Comparison of ENCODE assay signal across 14 cellular contexts in the genomic region with DNA sequence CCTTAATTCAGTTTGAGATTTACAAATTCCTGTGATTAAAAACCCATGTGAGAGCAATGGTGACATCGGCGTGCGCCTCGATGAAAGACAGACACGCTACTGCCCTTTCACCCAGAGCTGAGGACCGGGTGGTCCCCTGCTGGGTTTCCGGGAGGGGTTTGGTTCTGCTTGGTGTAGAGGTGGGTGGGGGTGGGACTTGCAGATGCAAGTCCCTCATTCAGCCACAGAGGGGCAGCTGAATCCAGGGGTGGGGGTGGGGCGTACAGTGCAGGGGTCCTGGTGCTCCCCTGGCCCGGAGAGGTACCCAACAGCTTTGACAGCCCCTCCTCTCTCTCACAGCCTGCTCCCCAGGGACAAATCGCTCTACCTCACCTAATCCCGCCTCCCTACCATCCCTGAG.
DNase-seq lines count a peak whose midpoint lies in the region; ATAC-seq and TF ChIP-seq lines count a peak whose summit lies in the region.
"Had no signal": no experiment of that assay in that cellular context is flagged by ENCODE, and none has a peak within 500 bp of the region (broad histone marks: within the 10 kb centered on the region; RNA-seq: fewer than 3 reads in every experiment).

No MANE protein-coding gene starts in this region.

- no peak overlapping the region for H3K4me3 ChIP-seq in sigmoid colon
- H3K4me3 ChIP-seq: ascending aorta, psoas muscle, vagina had no signal

- H3K27ac ChIP-seq in sigmoid colon: no peak overlapping the region
- H3K27ac ChIP-seq: ascending aorta, psoas muscle, vagina had no signal

- TF ChIP-seq EP300 in sigmoid colon (IDR thresholded peaks at IDR 0.05): no peak

- H3K4me1 ChIP-seq in sigmoid colon: no peaks in the 10 kb centered on the region
- H3K4me1 ChIP-seq: ascending aorta, psoas muscle, vagina had no signal

- peak; percentile 34; the same call in 2 of the 3 replicates for TF ChIP-seq CTCF in GM12872 (IDR thresholded peaks at IDR 0.05; ENCODE audit: insufficient read depth, low read depth, low read length)
- no peak for TF ChIP-seq CTCF in sigmoid colon (IDR thresholded peaks at IDR 0.05)

- intact Hi-C loops in sigmoid colon (cut with DNase I): no loop called here

- H3K4me3 Mint-ChIP-seq in activated CD8-positive, alpha-beta memory T cell treated with anti-CD3 and anti-CD28 coated beads, Interleukin-2, amount 10 ng/mL, durations not matched to agents 7 days and 5 days: no peak overlapping the region
- H3K4me3 Mint-ChIP-seq in activated CD8-positive, alpha-beta T cell treated with anti-CD3 and anti-CD28 coated beads, Interleukin-2, amount 10 ng/mL, durations not matched to agents 7 days and 5 days: peak overlapping the region; percentile 72
- peak overlapping the region; percentile 74 to 95 (median 90) for H3K4me3 Mint-ChIP-seq in naive thymus-derived CD8-positive, alpha-beta T cell

- H3K27me3 Mint-ChIP-seq in activated CD8-positive, alpha-beta memory T cell treated with anti-CD3 and anti-CD28 coated beads, Interleukin-2, amount 10 ng/mL, durations not matched to agents 7 days and 5 days: peaks cover 35% of the 10 kb centered on the region
- peaks cover 23% of the 10 kb centered on the region for H3K27me3 Mint-ChIP-seq in activated CD8-positive, alpha-beta T cell treated with anti-CD3 and anti-CD28 coated beads, Interleukin-2, amount 10 ng/mL, durations not matched to agents 7 days and 5 days (ENCODE audit: low read depth)
- peaks cover 0 to 2% (median 0%) of the 10 kb centered on the region in 5 donors for H3K27me3 Mint-ChIP-seq in naive thymus-derived CD8-positive, alpha-beta T cell

- CTCF ChIA-PET in activated CD8-positive, alpha-beta memory T cell treated with anti-CD3 and anti-CD28 coated beads, Interleukin-2, amount 10 ng/mL, durations not matched to agents 7 days and 5 days (lab: Charles Lee): interaction anchor here (1.3 to 5.6 kb wide), 2 partner anchors 12 to 319 kb away, joined by 3 to 40 read pairs; no protein-coding TSS in a partner anchor
- CTCF ChIA-PET in activated CD8-positive, alpha-beta T cell treated with anti-CD3 and anti-CD28 coated beads, Interleukin-2, amount 10 ng/mL, durations not matched to agents 7 days and 5 days (lab: Charles Lee): interaction anchor here (2.1 to 3.8 kb wide), 4 partner anchors 12 to 318 kb away, joined by 6 to 19 read pairs (median 14); no protein-coding TSS in a partner anchor

- 85 to 93% methylated on average over 11 of the region's 11 CpGs for WGBS in sigmoid colon, 2 donors

- H3K27me3 ChIP-seq in sigmoid colon: no peaks in the 10 kb centered on the region
- H3K27me3 ChIP-seq: ascending aorta, vagina had no signal

- no peak for TF ChIP-seq POLR2A in sigmoid colon (IDR thresholded peaks at IDR 0.05)

- H3K36me3 ChIP-seq in sigmoid colon: no peaks in the 10 kb centered on the region
- H3K36me3 ChIP-seq: ascending aorta, vagina had no signal

- no peak for DNase-seq in activated CD8-positive, alpha-beta memory T cell treated with anti-CD3 and anti-CD28 coated beads, Interleukin-2, amount 10 ng/mL, durations not matched to agents 7 days and 5 days
- DNase-seq in activated CD8-positive, alpha-beta memory T cell treated with anti-CD3 and anti-CD28 coated beads for 24 hours: no peak
- no peak for DNase-seq in activated CD8-positive, alpha-beta T cell treated with anti-CD3 and anti-CD28 coated beads, Interleukin-2, amount 10 ng/mL, durations not matched to agents 7 days and 5 days
- peak in 2 of 10 donors; percentile 15 to 41 for DNase-seq in naive thymus-derived CD8-positive, alpha-beta T cell
- DNase-seq in sigmoid colon (no peak), AG20443 (ENCODE audit: low spot score) (no peak), cerebellar cortex (ENCODE audit: low spot score) (no peak)
- DNase-seq: foreskin melanocyte, GOT3, psoas muscle, SW 1271 had no signal

- no peaks in the 10 kb centered on the region for H3K9me3 Mint-ChIP-seq in activated CD8-positive, alpha-beta memory T cell treated with anti-CD3 and anti-CD28 coated beads, Interleukin-2, amount 10 ng/mL, durations not matched to agents 7 days and 5 days (ENCODE audit: low read depth)
- no peaks in the 10 kb centered on the region for H3K9me3 Mint-ChIP-seq in activated CD8-positive, alpha-beta T cell treated with anti-CD3 and anti-CD28 coated beads, Interleukin-2, amount 10 ng/mL, durations not matched to agents 7 days and 5 days (ENCODE audit: insufficient read depth)
- H3K9me3 Mint-ChIP-seq in naive thymus-derived CD8-positive, alpha-beta T cell: no peaks in the 10 kb centered on the region

- ATAC-seq in activated CD8-positive, alpha-beta memory T cell treated with anti-CD3 and anti-CD28 coated beads, Interleukin-2, amount 10 ng/mL, durations not matched to agents 7 days and 5 days: no peak
- ATAC-seq in activated CD8-positive, alpha-beta T cell treated with anti-CD3 and anti-CD28 coated beads, Interleukin-2, amount 10 ng/mL, durations not matched to agents 7 days and 5 days: no peak
- no peak for ATAC-seq in naive thymus-derived CD8-positive, alpha-beta T cell
- ATAC-seq: psoas muscle had no signal

- peak overlapping the region; percentile 91 for H3K27ac Mint-ChIP-seq in activated CD8-positive, alpha-beta memory T cell treated with anti-CD3 and anti-CD28 coated beads, Interleukin-2, amount 10 ng/mL, durations not matched to agents 7 days and 5 days
- H3K27ac Mint-ChIP-seq in activated CD8-positive, alpha-beta T cell treated with anti-CD3 and anti-CD28 coated beads, Interleukin-2, amount 10 ng/mL, durations not matched to agents 7 days and 5 days: peak overlapping the region; percentile 93
- peak overlapping the region; percentile 88 to 100 (median 100) for H3K27ac Mint-ChIP-seq in naive thymus-derived CD8-positive, alpha-beta T cell

- peaks cover 33% of the 10 kb centered on the region for H3K4me1 Mint-ChIP-seq in activated CD8-positive, alpha-beta memory T cell treated with anti-CD3 and anti-CD28 coated beads, Interleukin-2, amount 10 ng/mL, durations not matched to agents 7 days and 5 days
- peaks cover 64% of the 10 kb centered on the region for H3K4me1 Mint-ChIP-seq in activated CD8-positive, alpha-beta T cell treated with anti-CD3 and anti-CD28 coated beads, Interleukin-2, amount 10 ng/mL, durations not matched to agents 7 days and 5 days (ENCODE audit: low read depth)
- peaks cover 18 to 76% (median 68%) of the 10 kb centered on the region in 4 donors for H3K4me1 Mint-ChIP-seq in naive thymus-derived CD8-positive, alpha-beta T cell

- POLR2A ChIA-PET in activated CD8-positive, alpha-beta T cell treated with anti-CD3 and anti-CD28 coated beads, Interleukin-2, amount 10 ng/mL, durations not matched to agents 7 days and 5 days (lab: Charles Lee): interaction anchor here (0.9 to 1.9 kb wide), 2 partner anchors 40 to 611 kb away, joined by 5 to 8 read pairs; a partner anchor contains a TSS
- POLR2A ChIA-PET in naive thymus-derived CD8-positive, alpha-beta T cell (lab: Charles Lee): interaction anchor here (4.8 to 5.2 kb wide), 2 partner anchors 10 to 11 kb away, joined by 39 to 56 read pairs; no protein-coding TSS in a partner anchor

- no peaks in the 10 kb centered on the region for H3K9me3 ChIP-seq in sigmoid colon
- H3K9me3 ChIP-seq: ascending aorta, psoas muscle, vagina had no signal

- H3K36me3 Mint-ChIP-seq in activated CD8-positive, alpha-beta memory T cell treated with anti-CD3 and anti-CD28 coated beads, Interleukin-2, amount 10 ng/mL, durations not matched to agents 7 days and 5 days: no peaks in the 10 kb centered on the region
- H3K36me3 Mint-ChIP-seq in activated CD8-positive, alpha-beta T cell treated with anti-CD3 and anti-CD28 coated beads, Interleukin-2, amount 10 ng/mL, durations not matched to agents 7 days and 5 days (ENCODE audit: low read depth): peaks cover 2% of the 10 kb centered on the region
- H3K36me3 Mint-ChIP-seq in naive thymus-derived CD8-positive, alpha-beta T cell: no peaks in the 10 kb centered on the region
